37 cellular contexts compared by ENCODE assay signal in genomic region chr1:20199840-20200239, GRCh38. TPM values are rescaled to one million over a fixed set of nuclear protein-coding genes. Genes with fewer than 3 reads are reported as not detected.
"Had no signal": no experiment of that assay in that cellular context is flagged by ENCODE, and none has a peak within 500 bp of the region (broad histone marks: within the 10 kb centered on the region; RNA-seq: fewer than 3 reads in every experiment).

No MANE protein-coding gene starts in this region.

- H3K27me3 ChIP-seq: ascending aorta had no signal

- H3K9me3 ChIP-seq: ascending aorta had no signal

- ATAC-seq: activated CD8-positive, alpha-beta memory T cell treated with anti-CD3 and anti-CD28 coated beads, Interleukin-2, amount 10 ng/mL, durations not matched to agents 7 days and 5 days; activated CD8-positive, alpha-beta T cell treated with anti-CD3 and anti-CD28 coated beads, Interleukin-2, amount 10 ng/mL, durations not matched to agents 7 days and 5 days; activated naive CD8-positive, alpha-beta T cell treated with anti-CD3 and anti-CD28 coated beads, Interleukin-2, amount 50 U/mL, for 24 hours had no signal

- H3K9me3 Mint-ChIP-seq: activated B cell treated with CpG ODN at 0.5 μM for 24 hours; activated CD4-positive, alpha-beta memory T cell treated with anti-CD3 and anti-CD28 coated beads, Interleukin-2, amount 10 ng/mL, durations not matched to agents 7 days and 5 days; activated CD4-positive, alpha-beta T cell treated with anti-CD3 and anti-CD28 coated beads, Interleukin-2, amount 10 ng/mL, durations not matched to agents 7 days and 5 days; activated naive CD4-positive, alpha-beta T cell treated with anti-CD3 and anti-CD28 coated beads, Interleukin-2, amount 10 ng/mL, durations not matched to agents 7 days and 5 days; activated naive CD4-positive, alpha-beta T cell treated with anti-CD3 and anti-CD28 coated beads, Interleukin-2, amount 50 U/mL, for 24 hours; activated naive CD8-positive, alpha-beta T cell treated with anti-CD3 and anti-CD28 coated beads, Interleukin-2, amount 10 ng/mL, durations not matched to agents 7 days and 5 days; activated naive CD8-positive, alpha-beta T cell treated with anti-CD3 and anti-CD28 coated beads, Interleukin-2, amount 50 U/mL, for 24 hours; activated T-cell treated with anti-CD3 and anti-CD28 coated beads, Interleukin-2, amount 50 U/mL, for 24 hours; activated T-helper 2 cell treated with anti-CD3 and anti-CD28 coated beads, Interferon-gamma antibody, Interleukin-2, Interleukin-4, amounts not matched to agents 10 μg/mL and 5 μg/mL and 100 μg/mL, durations not matched to agents 14 hours and 24 hours and 36 hours; central memory CD8-positive, alpha-beta T cell; T-helper 1 cell treated with Interleukin-12 subunit alpha and Interleukin-12 subunit beta and Interleukin-4 antibody, amounts not matched to agents 30 μg/mL and 1 μg/mL, for 36 hours; T-helper 2 cell treated with Interferon-gamma antibody and Interleukin-4, amounts not matched to agents 5 μg/mL and 100 μg/mL, for 36 hours had no signal

- H3K4me1 Mint-ChIP-seq: activated CD4-positive, alpha-beta T cell treated with anti-CD3 and anti-CD28 coated beads, Interleukin-2, amount 10 ng/mL, durations not matched to agents 7 days and 5 days; activated CD8-positive, alpha-beta memory T cell treated with anti-CD3 and anti-CD28 coated beads, Interleukin-2, amount 10 ng/mL, durations not matched to agents 7 days and 5 days; activated naive CD4-positive, alpha-beta T cell treated with anti-CD3 and anti-CD28 coated beads, Interleukin-2, amount 10 ng/mL, durations not matched to agents 7 days and 5 days; activated naive CD8-positive, alpha-beta T cell treated with anti-CD3 and anti-CD28 coated beads, Interleukin-2, amount 10 ng/mL, durations not matched to agents 7 days and 5 days had no signal

- H3K4me1 ChIP-seq: ascending aorta had no signal

- DNase-seq: activated B cell treated with CpG ODN at 0.5 μM for 24 hours; activated CD4-positive, alpha-beta memory T cell treated with anti-CD3 and anti-CD28 coated beads, Interleukin-2, amount 10 ng/mL, durations not matched to agents 7 days and 5 days; activated CD4-positive, alpha-beta T cell treated with anti-CD3 and anti-CD28 coated beads for 4 hours; activated CD4-positive, alpha-beta T cell treated with anti-CD3 and anti-CD28 coated beads, Interleukin-2, amount 10 ng/mL, durations not matched to agents 7 days and 5 days; activated CD4-positive, alpha-beta T cell treated with anti-CD3 and anti-CD28 coated beads, Interleukin-2, amount 50 U/mL, for 48 hours; activated CD4-positive, CD25-positive, alpha-beta regulatory T cell treated with anti-CD3 and anti-CD28 coated beads, Interleukin-2, amount 50 U/mL, for 72 hours; activated CD8-positive, alpha-beta memory T cell treated with anti-CD3 and anti-CD28 coated beads for 24 hours; activated CD8-positive, alpha-beta memory T cell treated with anti-CD3 and anti-CD28 coated beads, Interleukin-2, amount 10 ng/mL, durations not matched to agents 7 days and 5 days; activated CD8-positive, alpha-beta memory T cell treated with anti-CD3 and anti-CD28 coated beads, Interleukin-2, amount 50 U/mL, for 48 hours; activated CD8-positive, alpha-beta T cell treated with anti-CD3 and anti-CD28 coated beads, Interleukin-2, amount 10 ng/mL, durations not matched to agents 7 days and 5 days; activated effector memory CD4-positive, alpha-beta T cell treated with Interleukin-2 at 50 U/mL for 16 hours; activated gamma-delta T cell; activated naive CD4-positive, alpha-beta T cell treated with anti-CD3 and anti-CD28 coated beads, Interleukin-2, amount 10 ng/mL, durations not matched to agents 7 days and 5 days; activated naive CD4-positive, alpha-beta T cell treated with Interleukin-2 at 50 U/mL for 16 hours; activated naive CD8-positive, alpha-beta T cell treated with anti-CD3 and anti-CD28 coated beads, Interleukin-2, amount 10 ng/mL, durations not matched to agents 7 days and 5 days; activated naive CD8-positive, alpha-beta T cell treated with anti-CD3 and anti-CD28 coated beads, Interleukin-2, amount 50 U/mL, for 24 hours; activated T-cell treated with anti-CD3 and anti-CD28 coated beads, Interleukin-2, amount 50 U/mL, for 24 hours; activated T-cell treated with anti-CD3 and anti-CD28 coated beads, Interleukin-2, amount 50 U/mL, for 48 hours; amygdala; anterior cingulate cortex; caudate nucleus; cerebellar nuclear complex; T-helper 1 cell; T-helper 2 cell; T-helper 9 cell had no signal

- H3K4me3 Mint-ChIP-seq: activated B cell treated with CpG ODN at 0.5 μM for 24 hours; activated CD4-positive, alpha-beta memory T cell treated with anti-CD3 and anti-CD28 coated beads, Interleukin-2, amount 10 ng/mL, durations not matched to agents 7 days and 5 days; activated CD4-positive, alpha-beta T cell treated with anti-CD3 and anti-CD28 coated beads, Interleukin-2, amount 10 ng/mL, durations not matched to agents 7 days and 5 days; activated CD8-positive, alpha-beta memory T cell treated with anti-CD3 and anti-CD28 coated beads, Interleukin-2, amount 10 ng/mL, durations not matched to agents 7 days and 5 days; activated CD8-positive, alpha-beta T cell treated with anti-CD3 and anti-CD28 coated beads, Interleukin-2, amount 10 ng/mL, durations not matched to agents 7 days and 5 days; activated naive CD4-positive, alpha-beta T cell treated with anti-CD3 and anti-CD28 coated beads, Interleukin-2, amount 10 ng/mL, durations not matched to agents 7 days and 5 days; activated naive CD4-positive, alpha-beta T cell treated with anti-CD3 and anti-CD28 coated beads, Interleukin-2, amount 50 U/mL, for 24 hours; activated naive CD8-positive, alpha-beta T cell; activated naive CD8-positive, alpha-beta T cell treated with anti-CD3 and anti-CD28 coated beads, Interleukin-2, amount 10 ng/mL, durations not matched to agents 7 days and 5 days; activated naive CD8-positive, alpha-beta T cell treated with anti-CD3 and anti-CD28 coated beads, Interleukin-2, amount 50 U/mL, for 24 hours; activated T-cell treated with anti-CD3 and anti-CD28 coated beads, Interleukin-2, amount 50 U/mL, for 24 hours; brain; central memory CD8-positive, alpha-beta T cell; T-helper 1 cell treated with Interleukin-12 subunit alpha and Interleukin-12 subunit beta and Interleukin-4 antibody, amounts not matched to agents 30 μg/mL and 1 μg/mL, for 36 hours; T-helper 2 cell treated with Interferon-gamma antibody and Interleukin-4, amounts not matched to agents 5 μg/mL and 100 μg/mL, for 36 hours had no signal

- H3K4me3 ChIP-seq: ascending aorta, cardiac muscle cell had no signal

- H3K27ac ChIP-seq: ascending aorta, cardiac muscle cell, VCaP had no signal

- H3K36me3 ChIP-seq: ascending aorta, cardiac muscle cell had no signal

- H3K36me3 Mint-ChIP-seq: activated CD8-positive, alpha-beta memory T cell treated with anti-CD3 and anti-CD28 coated beads, Interleukin-2, amount 10 ng/mL, durations not matched to agents 7 days and 5 days; activated naive CD4-positive, alpha-beta T cell treated with anti-CD3 and anti-CD28 coated beads, Interleukin-2, amount 10 ng/mL, durations not matched to agents 7 days and 5 days; activated naive CD4-positive, alpha-beta T cell treated with anti-CD3 and anti-CD28 coated beads, Interleukin-2, amount 50 U/mL, for 24 hours; activated naive CD8-positive, alpha-beta T cell; activated naive CD8-positive, alpha-beta T cell treated with anti-CD3 and anti-CD28 coated beads, Interleukin-2, amount 10 ng/mL, durations not matched to agents 7 days and 5 days; brain had no signal

- H3K27ac Mint-ChIP-seq: activated B cell treated with CpG ODN at 0.5 μM for 24 hours; activated CD4-positive, alpha-beta memory T cell treated with anti-CD3 and anti-CD28 coated beads, Interleukin-2, amount 10 ng/mL, durations not matched to agents 7 days and 5 days; activated CD4-positive, alpha-beta T cell treated with anti-CD3 and anti-CD28 coated beads, Interleukin-2, amount 10 ng/mL, durations not matched to agents 7 days and 5 days; activated CD8-positive, alpha-beta memory T cell treated with anti-CD3 and anti-CD28 coated beads, Interleukin-2, amount 10 ng/mL, durations not matched to agents 7 days and 5 days; activated CD8-positive, alpha-beta T cell treated with anti-CD3 and anti-CD28 coated beads, Interleukin-2, amount 10 ng/mL, durations not matched to agents 7 days and 5 days; activated naive CD4-positive, alpha-beta T cell treated with anti-CD3 and anti-CD28 coated beads, Interleukin-2, amount 10 ng/mL, durations not matched to agents 7 days and 5 days; activated naive CD4-positive, alpha-beta T cell treated with anti-CD3 and anti-CD28 coated beads, Interleukin-2, amount 50 U/mL, for 24 hours; activated naive CD8-positive, alpha-beta T cell; activated naive CD8-positive, alpha-beta T cell treated with anti-CD3 and anti-CD28 coated beads, Interleukin-2, amount 10 ng/mL, durations not matched to agents 7 days and 5 days; activated naive CD8-positive, alpha-beta T cell treated with anti-CD3 and anti-CD28 coated beads, Interleukin-2, amount 50 U/mL, for 24 hours; activated T-cell treated with anti-CD3 and anti-CD28 coated beads, Interleukin-2, amount 50 U/mL, for 24 hours; activated T-helper 2 cell treated with anti-CD3 and anti-CD28 coated beads, Interferon-gamma antibody, Interleukin-2, Interleukin-4, amounts not matched to agents 10 μg/mL and 5 μg/mL and 100 μg/mL, durations not matched to agents 14 hours and 24 hours and 36 hours; brain; T-helper 1 cell treated with Interleukin-12 subunit alpha and Interleukin-12 subunit beta and Interleukin-4 antibody, amounts not matched to agents 30 μg/mL and 1 μg/mL, for 36 hours; T-helper 2 cell treated with Interferon-gamma antibody and Interleukin-4, amounts not matched to agents 5 μg/mL and 100 μg/mL, for 36 hours had no signal

RNA-seq across cellular contexts. Expression of gene PLA2G2C, which starts 13.5 kb away (rescaled TPM):
- total RNA-seq: activated B cell treated with CpG ODN at 0.5 μM for 24 hours; activated CD4-positive, alpha-beta T cell treated with anti-CD3 and anti-CD28 coated beads, Interleukin-2, amount 10 ng/mL, durations not matched to agents 7 days and 5 days; activated CD8-positive, alpha-beta memory T cell treated with anti-CD3 and anti-CD28 coated beads, Interleukin-2, amount 10 ng/mL, durations not matched to agents 7 days and 5 days; activated CD8-positive, alpha-beta T cell treated with anti-CD3 and anti-CD28 coated beads, Interleukin-2, amount 10 ng/mL, durations not matched to agents 7 days and 5 days; activated naive CD8-positive, alpha-beta T cell treated with anti-CD3 and anti-CD28 coated beads, Interleukin-2, amount 10 ng/mL, durations not matched to agents 7 days and 5 days; ascending aorta; bronchial epithelial cell; cardiac muscle cell had no signal
- polyA plus RNA-seq: adipose tissue, cardiac muscle cell had no signal

RNA-seq across cellular contexts. Expression of gene UBXN10, which starts 13.9 kb away (rescaled TPM):
- total RNA-seq: ascending aorta had no signal
